In genomic region chr21:26377111-26377694, GRCh38 we compare ENCODE assay signal across 22 cellular contexts.
"Had no signal": no experiment of that assay in that cellular context is flagged by ENCODE, and none has a peak within 500 bp of the region (broad histone marks: within the 10 kb centered on the region; RNA-seq: fewer than 3 reads in every experiment).

No MANE protein-coding gene starts in this region.

- H3K4me3 ChIP-seq: cardiac muscle cell, PC-9, SK-N-MC had no signal

- H3K27me3 ChIP-seq: cardiac muscle cell had no signal

- H3K36me3 ChIP-seq: cardiac muscle cell had no signal

- H2AFZ ChIP-seq: PC-9 had no signal

- FAIRE-seq: astrocyte had no signal

- H3K27ac ChIP-seq: cardiac muscle cell, PC-9, SK-N-MC, VCaP had no signal

- DNase-seq: activated CD4-positive, alpha-beta memory T cell treated with anti-CD3 and anti-CD28 coated beads for 36 hours; activated CD4-positive, alpha-beta T cell treated with anti-CD3 and anti-CD28 coated beads, Interleukin-2, amount 10 ng/mL, durations not matched to agents 7 days and 5 days; activated CD4-positive, CD25-positive, alpha-beta regulatory T cell; activated CD8-positive, alpha-beta memory T cell treated with anti-CD3 and anti-CD28 coated beads for 24 hours; activated effector memory CD4-positive, alpha-beta T cell treated with anti-CD3 and anti-CD28 coated beads, Interleukin-2, amount 50 U/mL, for 16 hours; activated naive CD4-positive, alpha-beta T cell treated with Interleukin-2 at 50 U/mL for 16 hours; activated T-cell treated with anti-CD3 and anti-CD28 coated beads, Interleukin-2, amount 50 U/mL, for 4 hours; amygdala; NCI-H1105 treated with DMSO at 0.1 percent for 48 hours; NCI-H1436 treated with DMSO at 0.1 percent for 48 hours; NCI-H187 treated with DMSO at 0.1 percent for 48 hours; NCI-H2081 treated with DMSO at 0.1 percent for 48 hours; NCI-H446; NCI-H524; PC-9; T-helper 1 cell had no signal

- H3K4me2 ChIP-seq: PC-9 had no signal

- ATAC-seq: activated naive CD4-positive, alpha-beta T cell treated with anti-CD3 and anti-CD28 coated beads, Interleukin-2, amount 50 U/mL, for 72 hours; activated T-cell treated with anti-CD3 and anti-CD28 coated beads, Interleukin-2, amount 50 U/mL, for 4 hours; Right ventricle myocardium inferior had no signal
